In the genomic region with DNA sequence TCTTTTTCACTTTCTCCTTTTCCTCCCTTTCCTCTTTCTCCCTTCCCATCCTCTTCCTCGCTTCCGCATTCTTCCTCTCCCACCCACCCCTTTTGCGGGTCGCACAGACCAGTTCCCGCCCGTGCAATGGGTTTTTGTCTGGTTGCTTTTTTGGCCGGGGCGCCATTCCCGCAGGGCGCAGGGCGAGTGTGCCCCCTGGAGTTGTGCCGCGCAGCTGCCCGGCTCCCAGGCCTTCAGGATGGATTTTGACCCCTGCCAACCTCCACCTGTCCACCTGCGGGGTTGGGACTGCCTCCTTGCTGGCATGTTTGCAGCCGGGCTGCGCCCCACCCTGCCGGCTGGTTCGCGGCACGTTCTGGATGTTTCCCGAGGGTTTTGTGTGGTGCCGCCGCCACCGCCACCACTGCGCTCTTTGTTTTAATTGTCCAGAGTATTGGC, we compare ENCODE assay signal across 8 cellular contexts. TPM values are rescaled to one million over a fixed set of nuclear protein-coding genes. Genes with fewer than 3 reads are reported as not detected.
A peak's percentile ranks its signal among the peaks of the same experiment; 100 is the strongest.
DNase-seq lines count a peak whose midpoint lies in the region; ATAC-seq, FAIRE-seq and TF ChIP-seq lines count a peak whose summit lies in the region.

No MANE protein-coding gene starts in this region.

- H3K4me3 Mint-ChIP-seq in natural killer cell = peak overlapping the region; percentile 86

- H3K4me2 ChIP-seq in endothelial cell of umbilical vein (ENCODE audit: insufficient read depth, low read length) = peak overlapping the region; percentile 51

- peaks cover 5% of the 10 kb centered on the region for H3K79me2 ChIP-seq in endothelial cell of umbilical vein (ENCODE audit: control insufficient read depth, insufficient read depth, low read length)

- POLR2A ChIA-PET in endothelial cell of umbilical vein (lab: Charles Lee) = no interaction called here

- TSS peak; percentile 1 for BruUV-seq in endothelial cell of umbilical vein (replicated peaks; lab: Mats Ljungman, UMichigan)

- ATAC-seq in natural killer cell = no peak
- ATAC-seq in HG02623 (IDR thresholded peaks at IDR 0.05; ENCODE audit: unreplicated experiment) = no peak

- H3K36me3 ChIP-seq in SJSA1 = no peaks in the 10 kb centered on the region
- H3K36me3 ChIP-seq in endothelial cell of umbilical vein (ENCODE audit: control insufficient read depth in 2 of 2, extremely low read depth in 1 of 2, insufficient read depth in 2 of 2, low read length in 2 of 2) = no peaks in the 10 kb centered on the region

- TF ChIP-seq POLR2A in endothelial cell of umbilical vein (IDR thresholded peaks at IDR 0.05; ENCODE audit: low read depth, low read length) = no peak

- dilution Hi-C loops in endothelial cell of umbilical vein (cut with MboI; ENCODE audit: extremely low pct_ligation_motif_present, low sequenced_read_pairs) = no loop called here

- H3K9me3 Mint-ChIP-seq in natural killer cell = no peaks in the 10 kb centered on the region

- no peaks in the 10 kb centered on the region for H3K9me1 ChIP-seq in endothelial cell of umbilical vein (replicated peaks; ENCODE audit: control insufficient read depth, extremely low read depth, insufficient read depth, low read length)

- H3K9me3 ChIP-seq in SJSA1 (replicated peaks) (no peaks in the 10 kb centered on the region), endothelial cell of umbilical vein (replicated peaks; ENCODE audit: control insufficient read depth, insufficient read depth, low read length) (no peaks in the 10 kb centered on the region)

- H3K36me3 Mint-ChIP-seq in natural killer cell = no peaks in the 10 kb centered on the region

- H4K20me1 ChIP-seq in endothelial cell of umbilical vein (replicated peaks; ENCODE audit: control insufficient read depth, extremely low read depth, insufficient read depth, low read length) = no peaks in the 10 kb centered on the region

- no peak for FAIRE-seq in endothelial cell of umbilical vein (lab: Jason Lieb, UNC)

- peak overlapping the region; percentile 41 to 74 for H3K27ac Mint-ChIP-seq in natural killer cell

- H3K4me1 Mint-ChIP-seq in natural killer cell = peaks cover 31 to 43% of the 10 kb centered on the region in 2 donors

- peak overlapping the region; percentile 64 for H2AFZ ChIP-seq in endothelial cell of umbilical vein (ENCODE audit: low read depth, low read length)

- CTCF ChIA-PET in endothelial cell of umbilical vein (lab: Charles Lee) = no interaction called here

- H3K4me1 ChIP-seq in SJSA1 (replicated peaks) (peaks cover 21% of the 10 kb centered on the region), endothelial cell of umbilical vein (ENCODE audit: control insufficient read depth, extremely low read depth, insufficient read depth, low read length) (peaks cover 44% of the 10 kb centered on the region)

- peak overlapping the region; percentile 30 for H3K9ac ChIP-seq in endothelial cell of umbilical vein (replicated peaks; ENCODE audit: extremely low read depth, insufficient read depth, low read length)

- no peak overlapping the region for H3K27ac ChIP-seq in SJSA1
- H3K27ac ChIP-seq in endothelial cell of umbilical vein (ENCODE audit: insufficient read depth, low read depth, low read length) = no peak overlapping the region

- no peaks in the 10 kb centered on the region for H3K27me3 ChIP-seq in SJSA1 (replicated peaks)
- no peaks in the 10 kb centered on the region for H3K27me3 ChIP-seq in endothelial cell of umbilical vein (ENCODE audit: control insufficient read depth in 2 of 2, insufficient read depth in 2 of 2, low read length in 2 of 2)

- H3K27me3 Mint-ChIP-seq in natural killer cell (ENCODE audit: low read depth in 2 of 2) = no peaks in the 10 kb centered on the region

- intact Hi-C loops in endothelial cell of umbilical vein (cut with micrococcal nuclease) (loop anchor here (2.0 to 10.0 kb wide), 5 partner anchors 49 to 999 kb away; partner anchors contain the start of genes RBPJ and STIM2), natural killer cell (cut with micrococcal nuclease) (loop anchor here (2.0 kb wide), 1 partner anchor 49 kb away; no protein-coding TSS in a partner anchor)

- in situ Hi-C loops in GM13976 (cut with MboI; ENCODE audit: low sequenced_read_pairs, unreplicated experiment) = no loop called here

- H3K4me3 ChIP-seq in SJSA1 (peak overlapping the region; percentile 57), endothelial cell of umbilical vein (replicated peaks in 1 of 3; ENCODE audit: insufficient read depth in 1 of 3, low read depth in 1 of 3, low read length in 3 of 3) (peak overlapping the region; percentile 30 to 80 (median 42))

- TF ChIP-seq CTCF in GM13976 (IDR thresholded peaks at IDR 0.05; ENCODE audit: borderline replicate concordance, control extremely low read depth, extremely low read depth, insufficient read depth, missing control alignments) (no peak), endothelial cell of umbilical vein (IDR thresholded peaks at IDR 0.05; ENCODE audit: extremely low read depth in 1 of 2, insufficient read depth in 1 of 2, low read depth in 1 of 2, low read length in 2 of 2) (peak; percentile 16 to 37), natural killer cell (IDR thresholded peaks at IDR 0.05) (no peak)

- DNase-seq in GM13976 (ENCODE audit: low spot score) (peak; percentile 49), SJSA1 (ENCODE audit: low read depth in 1 of 2, low spot score in 2 of 2) (no peak), endothelial cell of umbilical vein (ENCODE audit: low read depth, low spot score) (no peak), natural killer cell (no peak), HK-2 (ENCODE audit: unreplicated experiment) (no peak), NCI-H524 treated with DMSO at 0.1 percent for 48 hours (lab: John Stamatoyannopoulos, UW) (no peak), H4 (ENCODE audit: low spot score) (no peak)

TF ChIP-seq in endothelial cell of umbilical vein, 7 proteins besides CTCF, POLR2A, EP300 and RAD21:
- no peak for TF ChIP-seq FOS (IDR thresholded peaks at IDR 0.05; ENCODE audit: borderline replicate concordance, insufficient read depth, low read length)
- TF ChIP-seq MYC (IDR thresholded peaks at IDR 0.05; ENCODE audit: low read depth, low read length) = no peak
- no peak for TF ChIP-seq JUN (IDR thresholded peaks at IDR 0.05; ENCODE audit: borderline replicate concordance, insufficient read depth, insufficient read length, low read depth)
- TF ChIP-seq, protein P1, sequence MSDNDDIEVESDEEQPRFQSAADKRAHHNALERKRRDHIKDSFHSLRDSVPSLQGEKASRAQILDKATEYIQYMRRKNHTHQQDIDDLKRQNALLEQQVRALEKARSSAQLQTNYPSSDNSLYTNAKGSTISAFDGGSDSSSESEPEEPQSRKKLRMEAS (IDR thresholded peaks at IDR 0.05; ENCODE audit: insufficient read depth, insufficient read length) = no peak
- no peak for TF ChIP-seq GATA2 (IDR thresholded peaks at IDR 0.05; ENCODE audit: insufficient read depth, insufficient read length, low read depth, low read length)
- no peak for TF ChIP-seq POLR2AphosphoS5 (IDR thresholded peaks at IDR 0.05; ENCODE audit: insufficient read depth, low read depth, low read length)

RNA-seq across cellular contexts. Expression of gene SEL1L3, which starts 0.6 kb away (rescaled TPM):
- 39.3 and 65.1 TPM in 2 replicates for total RNA-seq in SJSA1 (2014; rRNA removed; shearing (Covaris generic))
- total RNA-seq in endothelial cell of umbilical vein (91.1 and 122 TPM in 2 replicates), natural killer cell (10 to 100 TPM; 45.4 to 61.0 (median 45.7) TPM)
- polyA plus RNA-seq in endothelial cell of umbilical vein = 47.7 and 53.4 TPM in 2 replicates
- 42.6 and 50.0 TPM in 2 replicates for polyA plus RNA-seq in endothelial cell of umbilical vein (2011; cell fraction: cytosol; rRNA removed)
- 67.9 and 78.6 TPM in 2 replicates for polyA plus RNA-seq in endothelial cell of umbilical vein (2011; cell fraction: nucleus; rRNA removed)
- polyA plus RNA-seq in endothelial cell of umbilical vein (2012) = 61.5 and 69.0 TPM in 2 replicates
- 132 and 170 TPM in 2 replicates for polyA minus RNA-seq in endothelial cell of umbilical vein
- 10.4 TPM for polyA minus RNA-seq in endothelial cell of umbilical vein (2011; cell fraction: cytosol; rRNA and poly(A)+ RNA removed)
- 124 and 188 TPM in 2 replicates for polyA minus RNA-seq in endothelial cell of umbilical vein (2011; cell fraction: nucleus; rRNA and poly(A)+ RNA removed)
- 164 and 167 TPM in 2 replicates for total RNA-seq in H4 (2014; rRNA removed; shearing (Covaris generic))

RNA-seq across cellular contexts. Expression of gene SMIM20, which starts 50.7 kb away (rescaled TPM):
- total RNA-seq in SJSA1 (2014; rRNA removed; shearing (Covaris generic)) = 16.0 and 34.8 TPM in 2 replicates
- 18.1 and 19.2 TPM in 2 replicates for total RNA-seq in endothelial cell of umbilical vein
- 6.8 and 10.2 TPM in 2 replicates for polyA plus RNA-seq in endothelial cell of umbilical vein
- polyA plus RNA-seq in endothelial cell of umbilical vein (2011; cell fraction: cytosol; rRNA removed) = 14.1 and 15.0 TPM in 2 replicates
- polyA plus RNA-seq in endothelial cell of umbilical vein (2011; cell fraction: nucleus; rRNA removed) = 4.7 and 5.9 TPM in 2 replicates
- 11.6 and 15.0 TPM in 2 replicates for polyA plus RNA-seq in endothelial cell of umbilical vein (2012)
- polyA minus RNA-seq in endothelial cell of umbilical vein = 1.5 and 2.1 TPM in 2 replicates
- 5.8 TPM for polyA minus RNA-seq in endothelial cell of umbilical vein (2011; cell fraction: cytosol; rRNA and poly(A)+ RNA removed)
- 1.9 and 4.0 TPM in 2 replicates for polyA minus RNA-seq in endothelial cell of umbilical vein (2011; cell fraction: nucleus; rRNA and poly(A)+ RNA removed)
- 10 to 100 TPM; 10.3 to 11.5 (median 10.3) TPM for total RNA-seq in natural killer cell
- 97.2 and 130 TPM in 2 replicates for total RNA-seq in H4 (2014; rRNA removed; shearing (Covaris generic))

Comparison
In these comparisons a context has a peak if more than half of its experiments do, and no peak if none do; other contexts are left out.
1. CTCF ChIP-seq: peak in endothelial cell of umbilical vein (2 of 2); none in GM13976 (single experiment) and natural killer cell (single experiment).